In the genomic region with DNA sequence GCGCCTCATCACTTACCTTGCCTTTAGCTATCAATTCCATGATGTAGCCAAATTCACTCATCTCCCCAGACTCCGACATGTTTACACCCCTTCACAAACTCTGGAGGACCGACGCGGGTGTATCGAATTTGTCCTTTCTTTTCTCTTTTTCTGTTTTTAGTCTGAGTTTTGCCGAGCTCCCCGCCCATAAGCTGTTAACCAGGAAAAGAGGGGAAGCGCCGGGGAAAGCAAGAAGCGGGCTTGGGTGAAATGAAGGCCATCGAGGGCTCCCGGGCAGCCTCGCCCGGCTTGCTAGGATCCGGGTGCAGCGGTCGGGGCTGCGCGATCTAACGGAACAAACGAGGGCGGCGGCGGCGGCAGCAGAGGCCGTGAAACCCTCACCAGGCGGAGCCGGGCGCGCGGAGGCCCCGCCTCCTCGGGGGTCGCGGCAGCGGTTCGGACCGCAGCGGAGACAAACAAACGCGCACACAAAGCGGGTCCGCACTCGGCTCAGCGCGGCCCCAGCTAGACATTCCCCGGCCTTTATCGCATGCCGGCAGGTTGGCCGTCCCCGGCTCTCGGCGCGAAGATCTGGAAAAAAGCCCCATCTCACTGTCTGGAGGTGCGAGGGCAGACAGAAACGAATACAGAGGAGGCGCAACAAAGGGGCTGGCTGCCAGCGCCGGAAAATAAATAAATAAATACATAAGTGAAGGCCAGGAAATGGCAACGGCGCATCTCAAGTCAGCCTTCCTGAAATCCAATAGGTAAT, we compare ENCODE assay signal across 1 cellular context.
A peak's percentile ranks its signal among the peaks of the same experiment; 100 is the strongest.
TF ChIP-seq lines count a peak whose summit lies in the region.

No MANE protein-coding gene starts in this region.

TF ChIP-seq in HepG2, 621 proteins besides CTCF, POLR2A, EP300 and RAD21 (continued from another document):
- no peak for TF ChIP-seq HNRNPUL1 (IDR thresholded peaks at IDR 0.05; ENCODE audit: low read depth, low read length)
- TF ChIP-seq, protein P1, sequence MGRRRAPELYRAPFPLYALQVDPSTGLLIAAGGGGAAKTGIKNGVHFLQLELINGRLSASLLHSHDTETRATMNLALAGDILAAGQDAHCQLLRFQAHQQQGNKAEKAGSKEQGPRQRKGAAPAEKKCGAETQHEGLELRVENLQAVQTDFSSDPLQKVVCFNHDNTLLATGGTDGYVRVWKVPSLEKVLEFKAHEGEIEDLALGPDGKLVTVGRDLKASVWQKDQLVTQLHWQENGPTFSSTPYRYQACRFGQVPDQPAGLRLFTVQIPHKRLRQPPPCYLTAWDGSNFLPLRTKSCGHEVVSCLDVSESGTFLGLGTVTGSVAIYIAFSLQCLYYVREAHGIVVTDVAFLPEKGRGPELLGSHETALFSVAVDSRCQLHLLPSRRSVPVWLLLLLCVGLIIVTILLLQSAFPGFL (CRISPR knock-in tag; IDR thresholded peaks at IDR 0.05): no peak
- TF ChIP-seq, protein P2, sequence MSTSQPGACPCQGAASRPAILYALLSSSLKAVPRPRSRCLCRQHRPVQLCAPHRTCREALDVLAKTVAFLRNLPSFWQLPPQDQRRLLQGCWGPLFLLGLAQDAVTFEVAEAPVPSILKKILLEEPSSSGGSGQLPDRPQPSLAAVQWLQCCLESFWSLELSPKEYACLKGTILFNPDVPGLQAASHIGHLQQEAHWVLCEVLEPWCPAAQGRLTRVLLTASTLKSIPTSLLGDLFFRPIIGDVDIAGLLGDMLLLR (CRISPR knock-in tag; IDR thresholded peaks at IDR 0.05): no peak
- peak; percentile 53; the same call in 1 of the 2 replicates for TF ChIP-seq HIVEP1 (CRISPR knock-in tag; IDR thresholded peaks at IDR 0.05)
- TF ChIP-seq, protein P3, sequence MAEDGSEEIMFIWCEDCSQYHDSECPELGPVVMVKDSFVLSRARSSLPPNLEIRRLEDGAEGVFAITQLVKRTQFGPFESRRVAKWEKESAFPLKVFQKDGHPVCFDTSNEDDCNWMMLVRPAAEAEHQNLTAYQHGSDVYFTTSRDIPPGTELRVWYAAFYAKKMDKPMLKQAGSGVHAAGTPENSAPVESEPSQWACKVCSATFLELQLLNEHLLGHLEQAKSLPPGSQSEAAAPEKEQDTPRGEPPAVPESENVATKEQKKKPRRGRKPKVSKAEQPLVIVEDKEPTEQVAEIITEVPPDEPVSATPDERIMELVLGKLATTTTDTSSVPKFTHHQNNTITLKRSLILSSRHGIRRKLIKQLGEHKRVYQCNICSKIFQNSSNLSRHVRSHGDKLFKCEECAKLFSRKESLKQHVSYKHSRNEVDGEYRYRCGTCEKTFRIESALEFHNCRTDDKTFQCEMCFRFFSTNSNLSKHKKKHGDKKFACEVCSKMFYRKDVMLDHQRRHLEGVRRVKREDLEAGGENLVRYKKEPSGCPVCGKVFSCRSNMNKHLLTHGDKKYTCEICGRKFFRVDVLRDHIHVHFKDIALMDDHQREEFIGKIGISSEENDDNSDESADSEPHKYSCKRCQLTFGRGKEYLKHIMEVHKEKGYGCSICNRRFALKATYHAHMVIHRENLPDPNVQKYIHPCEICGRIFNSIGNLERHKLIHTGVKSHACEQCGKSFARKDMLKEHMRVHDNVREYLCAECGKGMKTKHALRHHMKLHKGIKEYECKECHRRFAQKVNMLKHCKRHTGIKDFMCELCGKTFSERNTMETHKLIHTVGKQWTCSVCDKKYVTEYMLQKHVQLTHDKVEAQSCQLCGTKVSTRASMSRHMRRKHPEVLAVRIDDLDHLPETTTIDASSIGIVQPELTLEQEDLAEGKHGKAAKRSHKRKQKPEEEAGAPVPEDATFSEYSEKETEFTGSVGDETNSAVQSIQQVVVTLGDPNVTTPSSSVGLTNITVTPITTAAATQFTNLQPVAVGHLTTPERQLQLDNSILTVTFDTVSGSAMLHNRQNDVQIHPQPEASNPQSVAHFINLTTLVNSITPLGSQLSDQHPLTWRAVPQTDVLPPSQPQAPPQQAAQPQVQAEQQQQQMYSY (CRISPR knock-in tag; IDR thresholded peaks at IDR 0.05): no peak
- TF ChIP-seq, protein P4, sequence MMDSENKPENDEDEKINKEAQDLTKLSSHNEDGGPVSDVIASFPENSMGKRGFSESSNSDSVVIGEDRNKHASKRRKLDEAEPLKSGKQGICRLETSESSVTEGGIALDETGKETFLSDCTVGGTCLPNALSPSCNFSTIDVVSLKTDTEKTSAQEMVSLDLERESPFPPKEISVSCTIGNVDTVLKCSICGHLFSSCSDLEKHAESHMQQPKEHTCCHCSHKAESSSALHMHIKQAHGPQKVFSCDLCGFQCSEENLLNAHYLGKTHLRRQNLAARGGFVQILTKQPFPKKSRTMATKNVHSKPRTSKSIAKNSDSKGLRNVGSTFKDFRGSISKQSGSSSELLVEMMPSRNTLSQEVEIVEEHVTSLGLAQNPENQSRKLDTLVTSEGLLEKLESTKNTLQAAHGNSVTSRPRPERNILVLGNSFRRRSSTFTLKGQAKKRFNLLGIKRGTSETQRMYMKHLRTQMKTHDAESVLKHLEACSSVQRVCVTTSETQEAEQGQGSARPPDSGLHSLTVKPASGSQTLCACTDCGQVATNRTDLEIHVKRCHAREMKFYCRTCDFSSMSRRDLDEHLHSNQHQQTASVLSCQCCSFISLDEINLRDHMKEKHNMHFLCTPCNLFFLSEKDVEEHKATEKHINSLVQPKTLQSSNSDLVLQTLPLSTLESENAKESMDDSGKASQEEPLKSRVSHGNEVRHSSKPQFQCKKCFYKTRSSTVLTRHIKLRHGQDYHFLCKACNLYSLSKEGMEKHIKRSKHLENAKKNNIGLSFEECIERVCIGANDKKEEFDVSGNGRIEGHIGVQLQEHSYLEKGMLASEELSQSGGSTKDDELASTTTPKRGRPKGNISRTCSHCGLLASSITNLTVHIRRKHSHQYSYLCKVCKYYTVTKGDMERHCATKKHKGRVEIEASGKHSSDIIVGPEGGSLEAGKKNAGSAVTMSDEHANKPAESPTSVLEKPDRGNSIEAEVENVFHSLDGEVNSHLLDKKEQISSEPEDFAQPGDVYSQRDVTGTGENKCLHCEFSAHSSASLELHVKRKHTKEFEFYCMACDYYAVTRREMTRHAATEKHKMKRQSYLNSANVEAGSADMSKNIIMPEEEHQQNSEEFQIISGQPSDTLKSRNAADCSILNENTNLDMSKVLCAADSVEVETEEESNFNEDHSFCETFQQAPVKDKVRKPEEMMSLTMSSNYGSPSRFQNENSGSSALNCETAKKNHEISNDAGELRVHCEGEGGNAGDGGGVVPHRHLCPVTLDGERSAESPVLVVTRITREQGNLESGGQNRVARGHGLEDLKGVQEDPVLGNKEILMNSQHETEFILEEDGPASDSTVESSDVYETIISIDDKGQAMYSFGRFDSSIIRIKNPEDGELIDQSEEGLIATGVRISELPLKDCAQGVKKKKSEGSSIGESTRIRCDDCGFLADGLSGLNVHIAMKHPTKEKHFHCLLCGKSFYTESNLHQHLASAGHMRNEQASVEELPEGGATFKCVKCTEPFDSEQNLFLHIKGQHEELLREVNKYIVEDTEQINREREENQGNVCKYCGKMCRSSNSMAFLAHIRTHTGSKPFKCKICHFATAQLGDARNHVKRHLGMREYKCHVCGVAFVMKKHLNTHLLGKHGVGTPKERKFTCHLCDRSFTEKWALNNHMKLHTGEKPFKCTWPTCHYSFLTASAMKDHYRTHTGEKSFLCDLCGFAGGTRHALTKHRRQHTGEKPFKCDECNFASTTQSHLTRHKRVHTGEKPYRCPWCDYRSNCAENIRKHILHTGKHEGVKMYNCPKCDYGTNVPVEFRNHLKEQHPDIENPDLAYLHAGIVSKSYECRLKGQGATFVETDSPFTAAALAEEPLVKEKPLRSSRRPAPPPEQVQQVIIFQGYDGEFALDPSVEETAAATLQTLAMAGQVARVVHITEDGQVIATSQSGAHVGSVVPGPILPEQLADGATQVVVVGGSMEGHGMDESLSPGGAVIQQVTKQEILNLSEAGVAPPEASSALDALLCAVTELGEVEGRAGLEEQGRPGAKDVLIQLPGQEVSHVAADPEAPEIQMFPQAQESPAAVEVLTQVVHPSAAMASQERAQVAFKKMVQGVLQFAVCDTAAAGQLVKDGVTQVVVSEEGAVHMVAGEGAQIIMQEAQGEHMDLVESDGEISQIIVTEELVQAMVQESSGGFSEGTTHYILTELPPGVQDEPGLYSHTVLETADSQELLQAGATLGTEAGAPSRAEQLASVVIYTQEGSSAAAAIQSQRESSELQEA (CRISPR knock-in tag; IDR thresholded peaks at IDR 0.05; ENCODE audit: not compliant biosample characterization): no peak
- TF ChIP-seq MAFG (CRISPR knock-in tag; IDR thresholded peaks at IDR 0.05): no peak
- TF ChIP-seq HNF4G (IDR thresholded peaks at IDR 0.05; ENCODE audit: borderline replicate concordance, low read depth, low read length): no peak
- TF ChIP-seq HNF4G (CRISPR knock-in tag; IDR thresholded peaks at IDR 0.05; ENCODE audit: borderline replicate concordance, low read depth): no peak
